In the genomic region with DNA sequence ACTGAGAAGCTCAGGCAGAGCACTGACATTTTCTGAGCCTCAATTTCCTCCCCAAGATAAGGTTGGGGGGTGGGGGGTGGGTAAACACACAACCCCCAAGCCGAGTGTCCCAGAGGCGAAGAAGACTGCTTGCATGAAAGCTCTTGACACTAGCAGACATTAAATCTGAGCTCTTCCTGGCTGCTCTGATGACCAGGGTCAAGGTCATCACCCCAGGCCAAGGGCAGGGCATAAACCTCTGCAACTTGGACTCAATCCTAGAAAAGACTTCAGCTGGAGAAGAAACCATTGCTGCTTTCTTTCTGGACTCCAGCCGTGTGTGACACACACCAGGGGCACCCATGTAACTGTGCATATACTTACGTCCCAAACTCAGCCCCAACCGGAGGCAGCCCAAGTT, we compare ENCODE assay signal across 23 cellular contexts.
DNase-seq lines count a peak whose midpoint lies in the region; ATAC-seq and TF ChIP-seq lines count a peak whose summit lies in the region.
"Had no signal": no experiment of that assay in that cellular context is flagged by ENCODE, and none has a peak within 500 bp of the region (broad histone marks: within the 10 kb centered on the region; RNA-seq: fewer than 3 reads in every experiment).

No MANE protein-coding gene starts in this region.

- TF ChIP-seq POLR2A in esophagus muscularis mucosa (IDR thresholded peaks at IDR 0.05; ENCODE audit: low read depth) (no peak), suprapubic skin (IDR thresholded peaks at IDR 0.05) (no peak)

- peaks cover 43% of the 10 kb centered on the region for H3K4me1 ChIP-seq in adipocyte (ENCODE audit: control insufficient read depth, insufficient read depth, low read length)
- peaks cover 41 to 52% (median 47%) of the 10 kb centered on the region in 4 donors for H3K4me1 ChIP-seq in esophagus muscularis mucosa
- peaks cover 29% of the 10 kb centered on the region for H3K4me1 ChIP-seq in suprapubic skin
- H3K4me1 ChIP-seq: foreskin keratinocyte had no signal

- H3K36me3 Mint-ChIP-seq in nephron (ENCODE audit: low read depth), result no peaks in the 10 kb centered on the region

- no peak overlapping the region for H3K4me3 ChIP-seq in adipocyte (ENCODE audit: low read length)
- no peak overlapping the region for H3K4me3 ChIP-seq in esophagus muscularis mucosa
- no peak overlapping the region for H3K4me3 ChIP-seq in suprapubic skin
- H3K4me3 ChIP-seq: pancreas, SJSA1, skin epidermis had no signal

- H3K27ac ChIP-seq in esophagus muscularis mucosa (replicated peaks in 1 of 4), result peak overlapping the region; percentile 69 to 82 (median 77)
- H3K27ac ChIP-seq in suprapubic skin, result peak overlapping the region; percentile 36
- H3K27ac ChIP-seq: foreskin keratinocyte had no signal

- intact Hi-C loops in esophagus muscularis mucosa (cut with DNase I), result loop anchor here (10.0 kb wide), 1 partner anchor 124 kb away; a partner anchor contains a TSS

- H3K9me3 Mint-ChIP-seq in nephron, result peaks cover 4% of the 10 kb centered on the region
- H3K9me3 Mint-ChIP-seq: activated B cell treated with CpG ODN at 0.5 μM for 24 hours; activated CD8-positive, alpha-beta T cell treated with anti-CD3 and anti-CD28 coated beads for 36 hours; activated T-cell treated with anti-CD3 and anti-CD28 coated beads, Interleukin-2, amount 50 U/mL, for 24 hours; dendritic cell treated with granulocyte-macrophage colony-stimulating factor and Interleukin-4, amounts not matched to agents 40 ng/mL and 50 ng/mL, for 4 days; stimulated activated naive CD8-positive, alpha-beta T cell treated with anti-CD3 and anti-CD28 coated beads, Interleukin-15, amount 100 ng/mL, for 72 hours had no signal

- WGBS in esophagus muscularis mucosa, result 64% methylated on average over 5 of the region's 5 CpGs
- 80% methylated on average over 4 of the region's 5 CpGs for WGBS in suprapubic skin

- H3K4me1 Mint-ChIP-seq in nephron, result peaks cover 62% of the 10 kb centered on the region
- H3K4me1 Mint-ChIP-seq: stimulated activated naive CD8-positive, alpha-beta T cell treated with anti-CD3 and anti-CD28 coated beads, Interleukin-15, amount 100 ng/mL, for 72 hours had no signal

- H3K27me3 Mint-ChIP-seq in nephron (ENCODE audit: low read depth), result no peaks in the 10 kb centered on the region
- H3K27me3 Mint-ChIP-seq: activated CD8-positive, alpha-beta T cell treated with anti-CD3 and anti-CD28 coated beads for 36 hours; activated T-cell treated with anti-CD3 and anti-CD28 coated beads, Interleukin-2, amount 50 U/mL, for 24 hours; dendritic cell treated with granulocyte-macrophage colony-stimulating factor and Interleukin-4, amounts not matched to agents 40 ng/mL and 50 ng/mL, for 4 days had no signal

- H3K27ac Mint-ChIP-seq in nephron, result peak overlapping the region; percentile 97 to 98 (median 98)
- H3K27ac Mint-ChIP-seq: activated B cell treated with CpG ODN at 0.5 μM for 24 hours; activated CD8-positive, alpha-beta T cell treated with anti-CD3 and anti-CD28 coated beads for 36 hours; activated T-cell treated with anti-CD3 and anti-CD28 coated beads, Interleukin-2, amount 50 U/mL, for 24 hours; dendritic cell treated with granulocyte-macrophage colony-stimulating factor and Interleukin-4, amounts not matched to agents 40 ng/mL and 50 ng/mL, for 4 days; stimulated activated naive CD8-positive, alpha-beta T cell treated with anti-CD3 and anti-CD28 coated beads, Interleukin-15, amount 100 ng/mL, for 72 hours had no signal

- H3K9ac ChIP-seq in adipocyte (ENCODE audit: low read length), result peak overlapping the region; percentile 63

- TF ChIP-seq EP300 in esophagus muscularis mucosa (IDR thresholded peaks at IDR 0.05) (no peak), suprapubic skin (IDR thresholded peaks at IDR 0.05) (no peak)

- H3K36me3 ChIP-seq in adipocyte (ENCODE audit: control insufficient read depth, insufficient read depth, low read length, severe bottlenecking), result no peaks in the 10 kb centered on the region
- H3K36me3 ChIP-seq in esophagus muscularis mucosa, result no peaks in the 10 kb centered on the region
- H3K36me3 ChIP-seq in suprapubic skin, result no peaks in the 10 kb centered on the region
- H3K36me3 ChIP-seq: pancreas, SJSA1 had no signal

- DNase-seq in adipocyte (ENCODE audit: low read depth) (no peak), esophagus muscularis mucosa (ENCODE audit: extremely low spot score) (no peak), suprapubic skin (ENCODE audit: low spot score in 2 of 2) (no peak), anterior cingulate cortex (lab: John Stamatoyannopoulos, UW) (no peak), HK-2 (ENCODE audit: unreplicated experiment) (no peak)
- DNase-seq: activated B cell treated with CpG ODN at 0.5 μM for 24 hours; activated CD8-positive, alpha-beta T cell treated with anti-CD3 and anti-CD28 coated beads for 36 hours; activated naive CD4-positive, alpha-beta T cell treated with anti-CD3 and anti-CD28 coated beads, Interleukin-2, amount 50 U/mL, for 16 hours; activated T-cell treated with anti-CD3 and anti-CD28 coated beads, Interleukin-2, amount 50 U/mL, for 24 hours; COR-L47; foreskin keratinocyte; left colon; NCI-H187; NCI-H2227 treated with DMSO at 0.1 percent for 48 hours; NCI-H82; stimulated activated CD4-positive, alpha-beta T cell treated with anti-CD3 and anti-CD28 coated beads, Interleukin-2, amount 100 ng/mL, for 48 hours; stimulated activated naive CD8-positive, alpha-beta T cell treated with anti-CD3 and anti-CD28 coated beads, Interleukin-15, amount 100 ng/mL, for 72 hours had no signal

- no peak for ATAC-seq in GM19397 (IDR thresholded peaks at IDR 0.05; ENCODE audit: unreplicated experiment)
- ATAC-seq: activated CD8-positive, alpha-beta T cell treated with anti-CD3 and anti-CD28 coated beads for 36 hours; foreskin keratinocyte; left colon; stimulated activated naive CD8-positive, alpha-beta T cell treated with anti-CD3 and anti-CD28 coated beads, Interleukin-15, amount 100 ng/mL, for 72 hours had no signal

- no peak overlapping the region for H3K4me3 Mint-ChIP-seq in nephron
- H3K4me3 Mint-ChIP-seq: activated B cell treated with CpG ODN at 0.5 μM for 24 hours; activated CD8-positive, alpha-beta T cell treated with anti-CD3 and anti-CD28 coated beads for 36 hours; activated T-cell treated with anti-CD3 and anti-CD28 coated beads, Interleukin-2, amount 50 U/mL, for 24 hours; dendritic cell treated with granulocyte-macrophage colony-stimulating factor and Interleukin-4, amounts not matched to agents 40 ng/mL and 50 ng/mL, for 4 days; stimulated activated naive CD8-positive, alpha-beta T cell treated with anti-CD3 and anti-CD28 coated beads, Interleukin-15, amount 100 ng/mL, for 72 hours had no signal

- no peaks in the 10 kb centered on the region for H3K27me3 ChIP-seq in adipocyte (replicated peaks; ENCODE audit: control insufficient read depth, insufficient read depth, low read length)
- no peaks in the 10 kb centered on the region for H3K27me3 ChIP-seq in esophagus muscularis mucosa
- H3K27me3 ChIP-seq in suprapubic skin, result no peaks in the 10 kb centered on the region
- H3K27me3 ChIP-seq: foreskin keratinocyte, pancreas, SJSA1 had no signal

- no peaks in the 10 kb centered on the region for H3K9me3 ChIP-seq in adipocyte (ENCODE audit: control insufficient read depth, low read length)
- no peaks in the 10 kb centered on the region for H3K9me3 ChIP-seq in esophagus muscularis mucosa
- no peaks in the 10 kb centered on the region for H3K9me3 ChIP-seq in suprapubic skin
- H3K9me3 ChIP-seq: pancreas, SJSA1 had no signal

- TF ChIP-seq CTCF in esophagus muscularis mucosa (IDR thresholded peaks at IDR 0.05), result no peak
- no peak for TF ChIP-seq CTCF in nephron (IDR thresholded peaks at IDR 0.05; ENCODE audit: unreplicated experiment in 3 of 3)
- TF ChIP-seq CTCF in suprapubic skin (IDR thresholded peaks at IDR 0.05), result no peak
